ENCODE assay signal across 8 cellular contexts in genomic region chr15:51731549-51732267, GRCh38. TPM values are rescaled to one million over a fixed set of nuclear protein-coding genes. Genes with fewer than 3 reads are reported as not detected.
DNase-seq lines count a peak whose midpoint lies in the region; ATAC-seq and TF ChIP-seq lines count a peak whose summit lies in the region.

No MANE protein-coding gene starts in this region.

- TF ChIP-seq CTCF in fibroblast of villous mesenchyme (IDR thresholded peaks at IDR 0.05; ENCODE audit: insufficient read depth, low read depth, low read length) = no peak

- DNase-seq in GM03348 (ENCODE audit: low spot score) (peak; percentile 47), fibroblast of villous mesenchyme (ENCODE audit: low read depth) (peak; percentile 91), skeletal muscle cell (ENCODE audit: low read depth) (peak; percentile 57), HPDE6-E6E7 (ENCODE audit: extremely low spot score) (no peak), RKO (ENCODE audit: low spot score) (no peak)
- DNase-seq in activated CD4-positive, alpha-beta T cell treated with anti-CD3 and anti-CD28 coated beads for 48 hours = peak; percentile 22

- H3K4me3 ChIP-seq in fibroblast of villous mesenchyme (ENCODE audit: low read depth, low read length) (peak overlapping the region; percentile 43), skeletal muscle cell (ENCODE audit: low read depth, low read length) (no peak overlapping the region)

- ATAC-seq in GM21367 (IDR thresholded peaks at IDR 0.05; ENCODE audit: unreplicated experiment) (peak; percentile 46), HG03575 (IDR thresholded peaks at IDR 0.05; ENCODE audit: extremely low read depth, insufficient number of reproducible peaks, low FRiP score, unreplicated experiment) (peak; percentile 31)

RNA-seq across cellular contexts. Expression of gene LYSMD2, which starts 5.7 kb away (rescaled TPM):
- 5.2 and 10.8 TPM in 2 replicates for total RNA-seq in fibroblast of villous mesenchyme

RNA-seq across cellular contexts. Expression of gene TMOD2, which starts 19.7 kb away (rescaled TPM):
- total RNA-seq in fibroblast of villous mesenchyme = 5.2 and 7.3 TPM in 2 replicates

RNA-seq across cellular contexts. Expression of gene SCG3, which starts 50.4 kb away (rescaled TPM):
- under 0.01 TPM in 1 of 2 replicates, not detected in the other for total RNA-seq in fibroblast of villous mesenchyme

Comparison
In these comparisons a context has a peak if more than half of its experiments do, and no peak if none do; other contexts are left out.
1. DNase-seq: peak in GM03348 (single experiment), activated CD4-positive, alpha-beta T cell treated with anti-CD3 and anti-CD28 coated beads for 48 hours (single experiment), fibroblast of villous mesenchyme (single experiment) and skeletal muscle cell (single experiment); none in HPDE6-E6E7 (single experiment) and RKO (single experiment).